ENCODE assay signal across 8 cellular contexts in the genomic region with DNA sequence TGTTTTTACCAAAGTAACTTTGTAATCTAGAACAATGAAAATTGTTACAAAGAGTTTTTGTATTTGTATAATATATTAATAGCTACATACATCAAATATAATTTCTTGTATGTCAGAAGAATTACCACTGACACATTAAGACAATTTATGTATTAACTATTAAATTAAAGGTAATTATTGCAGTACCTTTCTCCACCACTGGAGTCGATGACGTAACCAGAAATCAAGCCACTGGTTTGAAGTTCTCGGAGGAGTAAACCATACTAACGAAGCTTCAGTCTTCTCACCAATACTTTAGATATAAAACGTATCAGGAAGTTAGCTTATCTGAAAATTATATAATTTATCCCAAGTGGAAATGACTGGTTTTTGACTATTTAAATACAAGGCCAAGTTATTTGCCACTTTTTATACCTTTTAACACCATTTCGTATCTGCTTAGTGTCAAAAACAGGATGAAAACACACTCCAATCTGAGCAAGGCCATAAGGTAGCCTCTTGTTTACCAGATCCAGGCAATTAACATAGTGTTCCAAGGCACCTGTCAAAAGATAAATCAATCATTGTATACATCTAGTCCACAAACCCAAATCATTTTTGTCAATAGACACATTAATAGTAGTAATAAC. TPM values are rescaled to one million over a fixed set of nuclear protein-coding genes. Genes with fewer than 3 reads are reported as not detected.
DNase-seq lines count a peak whose midpoint lies in the region; ATAC-seq, FAIRE-seq and TF ChIP-seq lines count a peak whose summit lies in the region.

No MANE protein-coding gene starts in this region.

- no peak for FAIRE-seq in GM12892 (lab: Jason Lieb, UNC)

- peaks cover 28% of the 10 kb centered on the region for H3K79me2 ChIP-seq in hepatocyte

- TF ChIP-seq POLR2A in GM12892 (IDR thresholded peaks at IDR 0.05; ENCODE audit: low read depth, low read length), result no peak

- H3K9me3 ChIP-seq in AG04450 (ENCODE audit: control insufficient read depth, insufficient read depth, low read length), result no peaks in the 10 kb centered on the region
- no peaks in the 10 kb centered on the region for H3K9me3 ChIP-seq in hepatocyte (ENCODE audit: low read depth)

- H3K4me3 ChIP-seq in AG04450 (ENCODE audit: low read depth, low read length) (no peak overlapping the region), GM12875 (ENCODE audit: low read depth, low read length) (no peak overlapping the region), hepatocyte (no peak overlapping the region)

- peaks cover 10% of the 10 kb centered on the region for H3K4me1 ChIP-seq in hepatocyte (ENCODE audit: insufficient read depth)

- H3K4me2 ChIP-seq in hepatocyte, result no peak overlapping the region

- intact Hi-C loops in posterior vena cava (cut with DNase I), result no loop called here

- H3K27me3 Mint-ChIP-seq in activated CD4-positive, alpha-beta T cell treated with anti-CD3 and anti-CD28 coated beads, Interleukin-2, amount 10 ng/mL, durations not matched to agents 7 days and 5 days, result no peaks in the 10 kb centered on the region

- TF ChIP-seq CTCF in AG04450 (IDR thresholded peaks at IDR 0.05; ENCODE audit: low read depth, low read length) (peak; percentile 60), GM12875 (IDR thresholded peaks at IDR 0.05; ENCODE audit: borderline replicate concordance, insufficient read depth, low read depth, low read length) (peak; percentile 14; the same call in 1 of the 2 replicates), hepatocyte (IDR thresholded peaks at IDR 0.05; ENCODE audit: poor library complexity) (peak; percentile 14)

- 95% methylated on average over 6 of the region's 6 CpGs for WGBS in hepatocyte (ENCODE audit: low lambda C conversion rate, missing lambda C conversion rate)

- H2AFZ ChIP-seq in hepatocyte, result no peak overlapping the region

- no peak for DNase-seq in AG04450 (ENCODE audit: low read depth, low spot score)
- peak; percentile 50 for DNase-seq in activated CD4-positive, alpha-beta T cell treated with anti-CD3 and anti-CD28 coated beads, Interleukin-2, amount 10 ng/mL, durations not matched to agents 7 days and 5 days
- no peak for DNase-seq in hepatocyte (ENCODE audit: low spot score)
- DNase-seq in GM12892 (ENCODE audit: insufficient read length), result no peak
- no peak for DNase-seq in posterior vena cava (ENCODE audit: low spot score)

- no peak overlapping the region for H3K4me3 Mint-ChIP-seq in activated CD4-positive, alpha-beta T cell treated with anti-CD3 and anti-CD28 coated beads, Interleukin-2, amount 10 ng/mL, durations not matched to agents 7 days and 5 days

- H3K4me1 Mint-ChIP-seq in activated CD4-positive, alpha-beta T cell treated with anti-CD3 and anti-CD28 coated beads, Interleukin-2, amount 10 ng/mL, durations not matched to agents 7 days and 5 days, result peaks cover 43% of the 10 kb centered on the region

- no peaks in the 10 kb centered on the region for H3K9me3 Mint-ChIP-seq in activated CD4-positive, alpha-beta T cell treated with anti-CD3 and anti-CD28 coated beads, Interleukin-2, amount 10 ng/mL, durations not matched to agents 7 days and 5 days

- H3K36me3 Mint-ChIP-seq in activated CD4-positive, alpha-beta T cell treated with anti-CD3 and anti-CD28 coated beads, Interleukin-2, amount 10 ng/mL, durations not matched to agents 7 days and 5 days (ENCODE audit: low read depth), result peaks cover 45% of the 10 kb centered on the region

- no peaks in the 10 kb centered on the region for H3K36me3 ChIP-seq in hepatocyte (replicated peaks; ENCODE audit: insufficient read depth, low read depth)

- CTCF ChIA-PET in AG04450 (lab: Charles Lee), result interaction anchor here (0.7 to 11.8 kb wide), 14 partner anchors 11 to 166 kb away, joined by 3 to 236 read pairs (median 4); a partner anchor contains a TSS
- CTCF ChIA-PET in activated CD4-positive, alpha-beta T cell treated with anti-CD3 and anti-CD28 coated beads, Interleukin-2, amount 10 ng/mL, durations not matched to agents 7 days and 5 days (lab: Charles Lee), result interaction anchor here (0.7 to 5.7 kb wide), 16 partner anchors 9 to 590 kb away, joined by 3 to 73 read pairs (median 3); a partner anchor contains a TSS

- no peaks in the 10 kb centered on the region for H3K27me3 ChIP-seq in AG04450 (ENCODE audit: control insufficient read depth, insufficient read depth, low read length)
- H3K27me3 ChIP-seq in hepatocyte, result no peaks in the 10 kb centered on the region

- H4K20me1 ChIP-seq in hepatocyte (ENCODE audit: insufficient read depth, poor library complexity, severe bottlenecking), result no peaks in the 10 kb centered on the region

- no peaks in the 10 kb centered on the region for H3K9me2 ChIP-seq in hepatocyte (replicated peaks; ENCODE audit: insufficient read depth)

- peak overlapping the region; percentile 57 for H3K27ac Mint-ChIP-seq in activated CD4-positive, alpha-beta T cell treated with anti-CD3 and anti-CD28 coated beads, Interleukin-2, amount 10 ng/mL, durations not matched to agents 7 days and 5 days

- ATAC-seq in HG02642 (IDR thresholded peaks at IDR 0.05; ENCODE audit: poor library complexity, unreplicated experiment), result no peak
- ATAC-seq in HG03159 (IDR thresholded peaks at IDR 0.05; ENCODE audit: unreplicated experiment), result no peak

- POLR2A ChIA-PET in AG04450 (lab: Yijun Ruan, JAX), result interaction anchor here (0.7 to 1.2 kb wide), 2 partner anchors 13 to 14 kb away, joined by 3 read pairs; a partner anchor contains a TSS
- POLR2A ChIA-PET in activated CD4-positive, alpha-beta T cell treated with anti-CD3 and anti-CD28 coated beads, Interleukin-2, amount 10 ng/mL, durations not matched to agents 7 days and 5 days (lab: Charles Lee), result interaction anchor here (0.6 kb wide), 1 partner anchor 10 kb away, joined by 3 read pairs; no protein-coding TSS in a partner anchor

- H3K27ac ChIP-seq in AG04450 (ENCODE audit: low read depth, low read length) (no peak overlapping the region), hepatocyte (no peak overlapping the region)

RNA-seq across cellular contexts. Expression of a gene that starts 4.3 kb away (rescaled TPM):
- polyA plus RNA-seq in AG04450 (2011; rRNA removed) (6.6 and 9.2 TPM in 2 replicates), hepatocyte (9.7 and 18.5 TPM in 2 replicates)
- polyA minus RNA-seq in AG04450 (2011; rRNA and poly(A)+ RNA removed), result 7.4 and 8.0 TPM in 2 replicates
- total RNA-seq in activated CD4-positive, alpha-beta T cell treated with anti-CD3 and anti-CD28 coated beads, Interleukin-2, amount 10 ng/mL, durations not matched to agents 7 days and 5 days, result 10 to 100 TPM; 36.6 to 37.5 TPM
- total RNA-seq in hepatocyte (8.1 and 8.3 TPM in 2 replicates), posterior vena cava (10 to 100 TPM; 10.3 to 10.7 TPM)
- polyA plus RNA-seq in GM12892 (2012; ENCODE audit: missing spikeins), result 24.1 TPM

RNA-seq across cellular contexts. Expression of a gene that starts 13.5 kb away (rescaled TPM):
- polyA plus RNA-seq in AG04450 (2011; rRNA removed) (722 and 915 TPM in 2 replicates), hepatocyte (513 and 519 TPM in 2 replicates)
- 642 and 842 TPM in 2 replicates for polyA minus RNA-seq in AG04450 (2011; rRNA and poly(A)+ RNA removed)
- total RNA-seq in activated CD4-positive, alpha-beta T cell treated with anti-CD3 and anti-CD28 coated beads, Interleukin-2, amount 10 ng/mL, durations not matched to agents 7 days and 5 days, result 100 to 1,000 TPM; 797 to 802 TPM
- total RNA-seq in hepatocyte (786 and 790 TPM in 2 replicates), posterior vena cava (100 to 1,000 TPM; 615 to 636 TPM)
- polyA plus RNA-seq in GM12892 (2012; ENCODE audit: missing spikeins), result 423 TPM

RNA-seq across cellular contexts. Expression of a gene that starts 14.2 kb away (rescaled TPM):
- polyA plus RNA-seq in AG04450 (2011; rRNA removed), result 18.6 and 29.8 TPM in 2 replicates
- polyA minus RNA-seq in AG04450 (2011; rRNA and poly(A)+ RNA removed), result 20.1 and 23.8 TPM in 2 replicates
- total RNA-seq in activated CD4-positive, alpha-beta T cell treated with anti-CD3 and anti-CD28 coated beads, Interleukin-2, amount 10 ng/mL, durations not matched to agents 7 days and 5 days, result 10 to 100 TPM; 45.4 to 48.1 TPM
- 38.6 and 42.8 TPM in 2 replicates for total RNA-seq in hepatocyte
- 25.8 and 29.3 TPM in 2 replicates for polyA plus RNA-seq in hepatocyte
- 45.2 TPM for polyA plus RNA-seq in GM12892 (2012; ENCODE audit: missing spikeins)
- total RNA-seq in posterior vena cava, result 10 to 100 TPM; 29.7 to 33.0 TPM

RNA-seq across cellular contexts. Expression of a gene that starts 43.7 kb away (rescaled TPM):
- polyA plus RNA-seq in AG04450 (2011; rRNA removed), result 5.1 and 5.4 TPM in 2 replicates
- polyA minus RNA-seq in AG04450 (2011; rRNA and poly(A)+ RNA removed), result 2.8 and 3.7 TPM in 2 replicates
- under 1 TPM in 1 of 2 experiments, not detected in 1; 0.27 TPM for total RNA-seq in activated CD4-positive, alpha-beta T cell treated with anti-CD3 and anti-CD28 coated beads, Interleukin-2, amount 10 ng/mL, durations not matched to agents 7 days and 5 days
- 0.47 TPM in 1 of 2 replicates, not detected in the other for total RNA-seq in hepatocyte
- 0.47 and 0.62 TPM in 2 replicates for polyA plus RNA-seq in hepatocyte
- polyA plus RNA-seq in GM12892 (2012; ENCODE audit: missing spikeins), result 0.76 TPM
- 10 to 100 TPM in 1 of 2 donors, 1 to 10 TPM in 1; 9.4 to 18.9 TPM for total RNA-seq in posterior vena cava
